In the genomic region with DNA sequence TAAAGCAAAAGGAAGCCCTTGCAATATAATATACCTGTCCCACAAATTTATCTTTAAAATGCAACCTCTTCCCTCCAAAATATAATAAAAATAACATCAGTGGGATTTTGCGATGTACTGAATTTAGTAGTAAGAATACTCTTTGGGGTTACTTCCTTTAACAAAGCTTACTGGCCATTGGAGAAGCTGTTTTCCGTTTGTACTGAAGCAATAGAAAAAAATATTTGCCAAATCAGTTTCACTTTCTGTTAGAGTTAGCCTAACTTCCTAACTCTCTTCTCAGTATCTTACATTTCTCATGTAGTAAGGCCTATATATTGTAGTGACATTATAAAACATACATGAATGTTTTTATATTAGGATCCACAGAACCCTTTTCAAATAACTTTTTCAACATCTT, we compare ENCODE assay signal across 9 cellular contexts. TPM values are rescaled to one million over a fixed set of nuclear protein-coding genes. Genes with fewer than 3 reads are reported as not detected.
DNase-seq lines count a peak whose midpoint lies in the region; ATAC-seq and TF ChIP-seq lines count a peak whose summit lies in the region.
"Had no signal": no experiment of that assay in that cellular context is flagged by ENCODE, and none has a peak within 500 bp of the region (broad histone marks: within the 10 kb centered on the region; RNA-seq: fewer than 3 reads in every experiment).

No MANE protein-coding gene starts in this region.

- DNase-seq in H4 (ENCODE audit: low spot score) (peak; percentile 27), T-cell (no peak), fibroblast of gingiva (ENCODE audit: low read depth) (peak; percentile 27), spleen (no peak), NCI-H146 (lab: John Stamatoyannopoulos, UW) (no peak)
- DNase-seq in stimulated activated CD4-positive, alpha-beta T cell treated with anti-CD3 and anti-CD28 coated beads, Interleukin-15, amount 100 ng/mL, for 24 hours, result no peak
- DNase-seq: NCI-H748 treated with DMSO at 0.1 percent for 48 hours had no signal

- H3K4me1 ChIP-seq in spleen, result peaks cover 53 to 88% (median 81%) of the 10 kb centered on the region in 6 donors

- H3K4me3 ChIP-seq in spleen, result peak overlapping the region in 6 of 8 donors; percentile 6 to 57 (median 20)

- CTCF ChIA-PET in T-cell (lab: Charles Lee), result interaction anchor here in 1 of 2 donors (1.4 kb wide), 1 partner anchor 9 kb away, joined by 4 read pairs; no protein-coding TSS in a partner anchor

- H3K9me3 ChIP-seq in spleen, result no peaks in the 10 kb centered on the region

- 0 to 5% (median 0%) methylated on average over 2 of the region's 2 CpGs for WGBS in spleen, 5 donors

- peaks cover 77 to 79% (median 77%) of the 10 kb centered on the region in 3 donors for H3K4me1 Mint-ChIP-seq in T-cell

- intact Hi-C loops in spleen (cut with DNase I; ENCODE audit: low total_unique reads), result loop anchor here (10.0 kb wide), 1 partner anchor 114 kb away; a partner anchor contains a TSS

- peak overlapping the region; percentile 39 to 99 (median 81) for H3K27ac ChIP-seq in spleen

- H3K9me3 Mint-ChIP-seq in T-cell, result no peaks in the 10 kb centered on the region

- POLR2A ChIA-PET in T-cell (lab: Charles Lee), result interaction anchor here in 1 of 2 donors (1.0 kb wide), 2 partner anchors 9 to 19 kb away, joined by 3 read pairs; no protein-coding TSS in a partner anchor

- peaks cover 41% of the 10 kb centered on the region for H3K36me3 Mint-ChIP-seq in T-cell

- H3K36me3 ChIP-seq in spleen, result peaks cover 0 to 56% (median 19%) of the 10 kb centered on the region in 6 donors

- no peaks in the 10 kb centered on the region for H3K27me3 ChIP-seq in spleen (replicated peaks in 1 of 7)

- TF ChIP-seq POLR2A in spleen (IDR thresholded peaks at IDR 0.05), result no peak

- ATAC-seq in T-cell (replicated peaks in 1 of 4) (no peak), GM21717 (IDR thresholded peaks at IDR 0.05; ENCODE audit: unreplicated experiment) (no peak), GM19023 (IDR thresholded peaks at IDR 0.05; ENCODE audit: unreplicated experiment) (no peak)

- no peaks in the 10 kb centered on the region for H3K27me3 Mint-ChIP-seq in T-cell

- H3K4me3 Mint-ChIP-seq in T-cell, result peak overlapping the region; percentile 72 to 85 (median 78)

- no peak for TF ChIP-seq CTCF in spleen (IDR thresholded peaks at IDR 0.05 in 8 of 11, conservative IDR thresholded peaks at IDR 0.05 in 3 of 11)

- peak overlapping the region; percentile 90 to 93 for H3K27ac Mint-ChIP-seq in T-cell

RNA-seq across cellular contexts. Expression of a gene that starts 3.7 kb away (rescaled TPM):
- total RNA-seq in H4 (2014; rRNA removed; shearing (Covaris generic)), result 36.6 and 39.9 TPM in 2 replicates
- total RNA-seq in T-cell, result 100 to 1,000 TPM; 174 to 216 (median 207) TPM
- total RNA-seq in spleen, result 100 to 1,000 TPM; 100 to 162 (median 143) TPM
- polyA plus RNA-seq in spleen, result 10 to 100 TPM; 58.7 to 79.6 (median 70.6) TPM

Comparison
In these comparisons a context has a peak if more than half of its experiments do, and no peak if none do; other contexts are left out.
1. DNase-seq: peak in H4 (single experiment) and fibroblast of gingiva (single experiment); none in T-cell (0 of 34), spleen (single experiment), NCI-H146 (single experiment) and stimulated activated CD4-positive, alpha-beta T cell treated with anti-CD3 and anti-CD28 coated beads, Interleukin-15, amount 100 ng/mL, for 24 hours (single experiment).